8 cellular contexts compared by ENCODE assay signal in the genomic region with DNA sequence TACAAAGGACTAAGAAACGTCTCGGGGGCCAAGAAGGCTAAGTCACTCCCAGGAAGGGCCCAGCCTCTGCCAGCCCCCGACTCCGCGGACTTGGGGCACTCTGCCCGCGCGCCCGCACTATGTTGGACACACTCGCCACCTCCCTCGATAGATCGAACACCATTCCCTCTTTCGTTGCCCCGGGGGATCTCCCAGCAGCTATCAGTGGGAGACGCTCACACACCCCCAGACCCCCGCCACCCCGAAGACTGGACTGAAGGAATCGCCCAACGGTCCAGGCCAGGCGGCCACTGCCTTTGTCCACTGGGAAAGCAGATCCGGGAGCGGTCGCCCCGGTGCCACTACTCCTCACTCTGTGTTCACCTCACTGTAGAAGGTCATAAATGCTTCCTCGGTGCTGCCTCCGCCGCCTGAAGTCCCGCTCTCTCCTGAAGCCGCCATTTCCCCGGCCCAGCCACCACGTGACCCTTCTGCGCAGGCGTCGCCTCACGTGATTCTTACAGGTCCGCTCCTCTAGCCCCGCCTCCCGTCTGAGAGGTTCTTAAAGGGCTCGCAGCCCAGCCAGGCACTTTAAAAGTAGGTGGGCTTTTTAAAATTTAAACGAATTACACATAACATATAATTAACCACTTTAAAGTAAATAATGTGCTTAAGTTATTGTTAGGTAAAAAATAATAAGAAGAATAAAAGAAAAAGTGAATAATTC. TPM values are rescaled to one million over a fixed set of nuclear protein-coding genes. Genes with fewer than 3 reads are reported as not detected.
A peak's percentile ranks its signal among the peaks of the same experiment; 100 is the strongest.
DNase-seq lines count a peak whose midpoint lies in the region; TF ChIP-seq lines count a peak whose summit lies in the region.

A gene with protein sequence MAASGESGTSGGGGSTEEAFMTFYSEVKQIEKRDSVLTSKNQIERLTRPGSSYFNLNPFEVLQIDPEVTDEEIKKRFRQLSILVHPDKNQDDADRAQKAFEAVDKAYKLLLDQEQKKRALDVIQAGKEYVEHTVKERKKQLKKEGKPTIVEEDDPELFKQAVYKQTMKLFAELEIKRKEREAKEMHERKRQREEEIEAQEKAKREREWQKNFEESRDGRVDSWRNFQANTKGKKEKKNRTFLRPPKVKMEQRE (minus strand): TSS at position 472 of the 706 bp plus-strand sequence. CDS start 31 bp downstream, at position 441.

- H2AFZ ChIP-seq in SU-DHL-6 (ENCODE audit: low read depth, low read length, severe bottlenecking) (peak within 1 kb of the TSS; percentile 82), osteoblast (ENCODE audit: low read length) (peak within 1 kb of the TSS; percentile 99)

- H3K36me3 ChIP-seq in SU-DHL-6 (ENCODE audit: low read length) (peaks cover 26% of the 10 kb centered on the region), osteoblast (ENCODE audit: insufficient read depth, low read length) (peaks cover 24% of the 10 kb centered on the region), testis (ENCODE audit: low read depth, missing control alignments) (no peaks in the 10 kb centered on the region)

- H3K4me3 ChIP-seq in HFF-Myc (replicated peaks; ENCODE audit: low read depth, low read length) (peak within 1 kb of the TSS; percentile 73), SU-DHL-6 (ENCODE audit: insufficient read depth, low read length, poor library complexity, severe bottlenecking) (peak within 1 kb of the TSS; percentile 99), osteoblast (ENCODE audit: insufficient read depth, low read length) (peak within 1 kb of the TSS; percentile 100), testis (peak within 1 kb of the TSS; percentile 95 to 97)

- intact Hi-C loops in testis (cut with DNase I; ENCODE audit: low total_unique reads), result no loop called here

- H3K27ac ChIP-seq in SU-DHL-6 (ENCODE audit: low read depth, low read length) (peak within 1 kb of the TSS; percentile 89), osteoblast (ENCODE audit: low read depth, low read length) (peak within 1 kb of the TSS; percentile 94), testis (peak within 1 kb of the TSS; percentile 13 to 85)

- 0% methylated on average over 35 to 40 of the region's 40 CpGs for WGBS in testis, 2 donors

- peak within 1 kb of the TSS; percentile 100 for H3K9ac ChIP-seq in SU-DHL-6 (ENCODE audit: low read length)

- no peaks in the 10 kb centered on the region for H3K9me3 Mint-ChIP-seq in activated naive CD8-positive, alpha-beta T cell treated with anti-CD3 and anti-CD28 coated beads for 36 hours
- H3K9me3 Mint-ChIP-seq in glutamatergic neuron (ENCODE audit: unreplicated experiment), result peaks cover 2% of the 10 kb centered on the region

- no peaks in the 10 kb centered on the region for H3K9me3 ChIP-seq in SU-DHL-6 (ENCODE audit: insufficient read depth, low read length)
- H3K9me3 ChIP-seq in osteoblast (ENCODE audit: low read depth, low read length), result no peaks in the 10 kb centered on the region
- H3K9me3 ChIP-seq in testis, result no peaks in the 10 kb centered on the region

- H3K4me1 ChIP-seq in osteoblast (ENCODE audit: insufficient read depth, low read length), result peaks cover 18% of the 10 kb centered on the region
- peaks cover 9% of the 10 kb centered on the region for H3K4me1 ChIP-seq in testis

- H3K9me2 ChIP-seq in SU-DHL-6 (replicated peaks; ENCODE audit: insufficient read depth, low read length), result no peaks in the 10 kb centered on the region

- H4K20me1 ChIP-seq in SU-DHL-6 (ENCODE audit: low read depth, low read length), result no peaks in the 10 kb centered on the region
- H4K20me1 ChIP-seq in osteoblast (ENCODE audit: insufficient read depth, low read length), result peaks cover 11% of the 10 kb centered on the region

- H3K27me3 Mint-ChIP-seq in activated naive CD8-positive, alpha-beta T cell treated with anti-CD3 and anti-CD28 coated beads for 36 hours, result no peaks in the 10 kb centered on the region
- H3K27me3 Mint-ChIP-seq in glutamatergic neuron (ENCODE audit: unreplicated experiment), result no peaks in the 10 kb centered on the region

- H3K4me3 Mint-ChIP-seq in activated naive CD8-positive, alpha-beta T cell treated with anti-CD3 and anti-CD28 coated beads for 36 hours, result peak within 1 kb of the TSS; percentile 100
- peak within 1 kb of the TSS; percentile 100 for H3K4me3 Mint-ChIP-seq in glutamatergic neuron (ENCODE audit: unreplicated experiment)

- DNase-seq in ELF-1 (ENCODE audit: low read depth, low spot score) (peak; percentile 91), HFF-Myc (ENCODE audit: extremely low read depth, low read depth) (no peak), NCI-H1105 treated with DMSO at 0.1 percent for 48 hours (lab: John Stamatoyannopoulos, UW) (peak; percentile 91), glutamatergic neuron (peak; percentile 97), osteoblast (ENCODE audit: insufficient read length, low spot score, missing footprints) (peak; percentile 95), testis (peak; percentile 99)
- DNase-seq in activated naive CD8-positive, alpha-beta T cell treated with anti-CD3 and anti-CD28 coated beads for 36 hours, result peak; percentile 93

- H3K4me2 ChIP-seq in SU-DHL-6 (ENCODE audit: low read depth, low read length, poor library complexity, severe bottlenecking) (peak within 1 kb of the TSS; percentile 95), osteoblast (ENCODE audit: insufficient read depth, low read length) (peak within 1 kb of the TSS; percentile 97)

- H3K4me1 Mint-ChIP-seq in activated naive CD8-positive, alpha-beta T cell treated with anti-CD3 and anti-CD28 coated beads for 36 hours, result peaks cover 13% of the 10 kb centered on the region
- peaks cover 9% of the 10 kb centered on the region for H3K4me1 Mint-ChIP-seq in glutamatergic neuron (ENCODE audit: low read depth, unreplicated experiment)

- H3K36me3 Mint-ChIP-seq in activated naive CD8-positive, alpha-beta T cell treated with anti-CD3 and anti-CD28 coated beads for 36 hours, result peaks cover 14% of the 10 kb centered on the region
- no peaks in the 10 kb centered on the region for H3K36me3 Mint-ChIP-seq in glutamatergic neuron (ENCODE audit: unreplicated experiment)

- TF ChIP-seq CTCF in HFF-Myc (IDR thresholded peaks at IDR 0.05; ENCODE audit: low read depth, low read length, missing control alignments) (no peak), SU-DHL-6 (IDR thresholded peaks at IDR 0.05; ENCODE audit: insufficient read depth, low read length, poor library complexity, severe bottlenecking) (no peak), glutamatergic neuron (IDR thresholded peaks at IDR 0.05; ENCODE audit: partially characterized antibody, unreplicated experiment) (no peak), osteoblast (IDR thresholded peaks at IDR 0.05; ENCODE audit: extremely low read depth, low read depth, low read length) (no peak), testis (IDR thresholded peaks at IDR 0.05) (no peak)

- H3K27ac Mint-ChIP-seq in activated naive CD8-positive, alpha-beta T cell treated with anti-CD3 and anti-CD28 coated beads for 36 hours, result peak within 1 kb of the TSS; percentile 94
- H3K27ac Mint-ChIP-seq in glutamatergic neuron (ENCODE audit: unreplicated experiment), result peak within 1 kb of the TSS; percentile 95

- TF ChIP-seq POLR2A in testis (IDR thresholded peaks at IDR 0.05), result peak; percentile 60

- peaks cover 15% of the 10 kb centered on the region for H3F3A ChIP-seq in SU-DHL-6 (ENCODE audit: insufficient read depth)

- H3K79me2 ChIP-seq in SU-DHL-6 (ENCODE audit: insufficient read depth, low read length), result peaks cover 64% of the 10 kb centered on the region
- H3K79me2 ChIP-seq in osteoblast (ENCODE audit: insufficient read depth, low read length), result peaks cover 64% of the 10 kb centered on the region

- H3K27me3 ChIP-seq in SU-DHL-6 (ENCODE audit: low read length) (no peaks in the 10 kb centered on the region), osteoblast (ENCODE audit: insufficient read depth, low read length) (no peaks in the 10 kb centered on the region), testis (no peaks in the 10 kb centered on the region)

RNA-seq across cellular contexts. Expression of the gene that starts here (rescaled TPM):
- 100 to 1,000 TPM; 109 to 121 TPM for total RNA-seq in activated naive CD8-positive, alpha-beta T cell treated with anti-CD3 and anti-CD28 coated beads for 36 hours
- total RNA-seq in glutamatergic neuron (ENCODE audit: unreplicated experiment) (82.8 TPM), osteoblast (60.1 and 63.4 TPM in 2 replicates), testis (10 to 100 TPM; 44.7 to 48.0 TPM)
- 86.5 TPM for polyA plus RNA-seq in testis (ENCODE audit: insufficient read depth, low read depth, low replicate concordance)
